Comparison of ENCODE assay signal across 9 cellular contexts in the genomic region with DNA sequence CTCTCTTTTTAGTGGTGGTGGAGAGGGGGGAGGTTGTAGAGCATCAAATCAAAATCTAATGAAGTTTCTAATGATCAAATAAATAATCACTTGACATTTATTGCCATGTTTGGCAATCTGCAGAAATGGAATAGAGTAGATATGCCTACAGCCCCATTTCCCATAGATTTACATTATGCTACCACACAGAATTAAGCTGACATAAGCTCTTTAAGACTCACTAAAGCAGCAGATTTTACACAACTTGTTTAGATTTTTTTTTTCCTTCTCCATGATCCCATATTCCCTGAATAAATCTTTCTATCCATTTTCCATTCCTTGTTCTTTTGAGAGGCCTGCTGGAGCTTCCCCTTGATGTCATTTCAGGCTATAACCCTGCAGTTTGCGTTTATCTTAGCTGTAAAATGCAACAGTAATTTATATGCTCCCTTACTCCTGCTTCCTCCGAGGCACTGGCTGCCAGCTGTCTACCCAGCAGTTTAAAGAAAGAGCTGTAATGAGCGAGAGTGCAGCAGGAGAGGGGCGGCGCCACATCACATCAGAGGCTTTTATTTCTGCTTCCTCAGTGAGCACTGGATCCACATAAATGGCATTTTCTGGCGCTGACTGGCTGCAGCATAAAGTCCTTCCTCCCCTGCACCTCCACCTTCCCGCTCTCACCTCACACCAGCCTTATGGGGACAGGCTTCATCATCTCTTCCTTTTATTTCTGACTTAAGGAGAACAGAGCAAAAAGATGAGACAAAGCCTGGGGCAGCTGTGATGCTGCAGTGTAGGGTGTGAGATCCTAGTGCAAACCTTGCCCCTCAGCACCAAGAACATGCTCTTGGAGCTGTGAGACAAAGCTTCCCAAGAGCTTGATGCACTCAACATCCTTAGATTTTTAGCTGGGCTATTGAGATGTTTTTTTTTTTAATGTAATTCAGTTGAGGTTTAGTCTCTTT.
A peak's percentile ranks its signal among the peaks of the same experiment; 100 is the strongest.
DNase-seq lines count a peak whose midpoint lies in the region; ATAC-seq, FAIRE-seq and TF ChIP-seq lines count a peak whose summit lies in the region.
"Had no signal": no experiment of that assay in that cellular context is flagged by ENCODE, and none has a peak within 500 bp of the region (broad histone marks: within the 10 kb centered on the region; RNA-seq: fewer than 3 reads in every experiment).

No MANE protein-coding gene starts in this region.

- peaks cover 2 to 15% of the 10 kb centered on the region in 2 donors for H3K27me3 Mint-ChIP-seq in natural killer cell (ENCODE audit: low read depth in 2 of 2)

- DNase-seq in Daoy (ENCODE audit: low read depth) (peak; percentile 36), NCI-H510A treated with DMSO at 0.1 percent for 48 hours (lab: John Stamatoyannopoulos, UW) (peak; percentile 45), H1 (ENCODE audit: low read depth in 1 of 2, low spot score in 2 of 2) (peak; percentile 1 to 48), neuronal stem cell (ENCODE audit: low spot score) (peak; percentile 37), natural killer cell (no peak)
- no peak for DNase-seq in stimulated activated CD4-positive, alpha-beta T cell treated with anti-CD3 and anti-CD28 coated beads, Interleukin-15, amount 100 ng/mL, for 24 hours
- DNase-seq in activated T-cell treated with anti-CD3 and anti-CD28 coated beads, Interleukin-2, amount 50 U/mL, for 1 hour, result no peak

- peak in 1 of 2 experiments; percentile 18; a peak in 1 of 4 replicates for TF ChIP-seq RAD21 in H1 (IDR thresholded peaks at IDR 0.05 in 1 of 2, conservative IDR thresholded peaks at IDR 0.05 in 1 of 2; ENCODE audit: low read depth in 2 of 2, low read length in 2 of 2)

- H2BK20ac ChIP-seq in H1 (ENCODE audit: low read length), result no peak overlapping the region

- H3K4me2 ChIP-seq in H1 (ENCODE audit: insufficient read depth in 1 of 2, low read depth in 2 of 2, low read length in 2 of 2) (peak overlapping the region; percentile 30 to 39; a peak in 2 of 4 replicates), neuronal stem cell (ENCODE audit: insufficient read depth, low read length, poor library complexity, severe bottlenecking) (peak overlapping the region; percentile 51)

- H4K91ac ChIP-seq in H1 (replicated peaks; ENCODE audit: insufficient read length, low read length) (no peak overlapping the region), neuronal stem cell (ENCODE audit: low read depth, low read length, poor library complexity) (no peak overlapping the region)

- no peak overlapping the region for H2BK5ac ChIP-seq in H1 (ENCODE audit: low read depth, low read length)
- no peak overlapping the region for H2BK5ac ChIP-seq in neuronal stem cell (ENCODE audit: low read length)

- H4K5ac ChIP-seq in H1 (ENCODE audit: insufficient read length, low read depth, low read length), result no peak overlapping the region

- intact Hi-C loops in natural killer cell (cut with micrococcal nuclease), result no loop called here

- ATAC-seq in natural killer cell (no peak), HG02852 (IDR thresholded peaks at IDR 0.05; ENCODE audit: unreplicated experiment) (no peak)
- ATAC-seq: sciatic nerve had no signal

- H2AFZ ChIP-seq in H1 (ENCODE audit: low read length), result peak overlapping the region; percentile 94
- peak overlapping the region; percentile 81 for H2AFZ ChIP-seq in neuronal stem cell (ENCODE audit: low read length)

- H4K20me1 ChIP-seq in H1 (replicated peaks in 1 of 2; ENCODE audit: control insufficient read depth in 1 of 2, insufficient read depth in 2 of 2, low read length in 2 of 2), result no peaks in the 10 kb centered on the region

- peaks cover 4 to 6% (median 6%) of the 10 kb centered on the region in 4 experiments; a peak in 6 of 7 replicates for H3K4me1 ChIP-seq in H1 (replicated peaks in 1 of 4; ENCODE audit: control insufficient read depth in 3 of 4, insufficient read depth in 4 of 4, low read length in 3 of 4)
- peaks cover 12 to 42% of the 10 kb centered on the region in 2 donors for H3K4me1 ChIP-seq in neuronal stem cell (ENCODE audit: control insufficient read depth in 2 of 2, insufficient read depth in 1 of 2, low read depth in 1 of 2, low read length in 2 of 2)

- no peak for TF ChIP-seq EP300 in H1 (IDR thresholded peaks at IDR 0.05; ENCODE audit: borderline replicate concordance in 1 of 2, low read depth in 2 of 2, low read length in 2 of 2)

- H3K23ac ChIP-seq in H1 (ENCODE audit: insufficient read length), result no peak overlapping the region
- H3K23ac ChIP-seq in neuronal stem cell (ENCODE audit: low read depth, low read length, poor library complexity), result no peak overlapping the region

- no peaks in the 10 kb centered on the region for H3K9me3 Mint-ChIP-seq in natural killer cell

- 26% methylated on average over 7 of the region's 7 CpGs; no CpG with 5 or more reads in 1 of the 2 experiments for WGBS in H1 (ENCODE audit: extremely low coverage in 1 of 2, insufficient coverage in 1 of 2, insufficient read length in 1 of 2, insufficient replicate concordance in 2 of 2, low coverage in 1 of 2, low lambda C conversion rate in 2 of 2, missing lambda C conversion rate in 1 of 2), 2 experiments
- no CpG with 5 or more reads among the region's 7 CpGs for WGBS in neuronal stem cell (ENCODE audit: extremely low coverage in 2 of 2, insufficient read length in 2 of 2, insufficient replicate concordance in 1 of 2), 2 donors

- no peaks in the 10 kb centered on the region for H3K27me3 ChIP-seq in H1 (replicated peaks in 1 of 4; ENCODE audit: control insufficient read depth in 3 of 4, extremely low read depth in 1 of 4, insufficient read depth in 3 of 4, low read length in 3 of 4)
- H3K27me3 ChIP-seq in neuronal stem cell (ENCODE audit: control insufficient read depth in 3 of 3, insufficient read depth in 3 of 3, low read depth in 1 of 3, low read length in 3 of 3), result no peaks in the 10 kb centered on the region

- no peak for TF ChIP-seq POLR2A in H1 (IDR thresholded peaks at IDR 0.05; ENCODE audit: control extremely low read depth in 1 of 2, low read depth in 2 of 2, low read length in 2 of 2)

- H3K36me3 ChIP-seq in H1 (ENCODE audit: control insufficient read depth in 2 of 4, insufficient read depth in 4 of 4, low read length in 3 of 4) (peaks cover 0 to 5% (median 0%) of the 10 kb centered on the region in 4 experiments; a peak in 2 of 8 replicates), neuronal stem cell (replicated peaks in 1 of 2; ENCODE audit: control insufficient read depth in 2 of 2, insufficient read depth in 2 of 2, low read length in 2 of 2) (no peaks in the 10 kb centered on the region)

- H3K9me3 ChIP-seq in H1 (ENCODE audit: insufficient read depth in 2 of 2, low read depth in 1 of 2, low read length in 1 of 2) (peaks cover 2 to 5% of the 10 kb centered on the region in 2 experiments; a peak in 1 of 4 replicates), neuronal stem cell (replicated peaks in 1 of 2; ENCODE audit: control insufficient read depth in 2 of 2, insufficient read depth in 1 of 2, low read depth in 1 of 2, low read length in 2 of 2) (peaks cover 0 to 5% of the 10 kb centered on the region in 2 donors)

- no peak for TF ChIP-seq CTCF in H1 (IDR thresholded peaks at IDR 0.05; ENCODE audit: control extremely low read depth in 1 of 3, insufficient read depth in 1 of 3, low read depth in 1 of 3, low read length in 3 of 3)
- no peak for TF ChIP-seq CTCF in natural killer cell (IDR thresholded peaks at IDR 0.05)

- peak; percentile 24 for FAIRE-seq in H1 (lab: Jason Lieb, UNC)

- no peak overlapping the region for H3K4ac ChIP-seq in H1 (replicated peaks; ENCODE audit: insufficient read length, low read depth, low read length)
- H3K4ac ChIP-seq in neuronal stem cell (ENCODE audit: low read length), result no peak overlapping the region

- H3K79me1 ChIP-seq in H1 (ENCODE audit: low read depth, low read length), result no peaks in the 10 kb centered on the region
- no peaks in the 10 kb centered on the region for H3K79me1 ChIP-seq in neuronal stem cell (ENCODE audit: low read depth, low read length)

- no peak overlapping the region for H3K27ac Mint-ChIP-seq in natural killer cell

- H2AK5ac ChIP-seq in H1 (ENCODE audit: low read depth, low read length) (no peak overlapping the region), neuronal stem cell (ENCODE audit: low read depth, low read length) (no peak overlapping the region)

- H3K18ac ChIP-seq in H1 (ENCODE audit: extremely low read depth, low read length), result peak overlapping the region; percentile 67; the same call in 1 of the 2 replicates
- H3K18ac ChIP-seq in neuronal stem cell (ENCODE audit: low read length), result peak overlapping the region; percentile 92

- H3K4me1 Mint-ChIP-seq in natural killer cell, result no peaks in the 10 kb centered on the region

- 0 out of 2 replicates have a peak overlapping the region, but pooled peaks have one; percentile 11 for H2BK12ac ChIP-seq in H1 (ENCODE audit: low read depth, low read length)
- H2BK12ac ChIP-seq in neuronal stem cell (ENCODE audit: low read length), result no peak overlapping the region

- H3K4me3 ChIP-seq in H1 (ENCODE audit: extremely low read depth in 1 of 4, insufficient read depth in 2 of 4, low read depth in 3 of 4, low read length in 4 of 4) (no peak overlapping the region), neuronal stem cell (ENCODE audit: low read length in 2 of 2) (peak overlapping the region in 1 of 2 donors; percentile 22)

- H4K8ac ChIP-seq in H1 (ENCODE audit: extremely low read depth, insufficient read depth, low read length), result 0 out of 2 replicates have a peak overlapping the region, but pooled peaks have one; percentile 7
- no peak overlapping the region for H4K8ac ChIP-seq in neuronal stem cell (ENCODE audit: low read depth, low read length)

- no peak overlapping the region for H3K4me3 Mint-ChIP-seq in natural killer cell

- H3K9ac ChIP-seq in H1 (replicated peaks in 1 of 4; ENCODE audit: extremely low read depth in 1 of 4, low read depth in 3 of 4, low read length in 3 of 4), result no peak overlapping the region
- H3K9ac ChIP-seq in neuronal stem cell (ENCODE audit: low read depth, low read length, poor library complexity), result no peak overlapping the region

- H3K36me3 Mint-ChIP-seq in natural killer cell, result no peaks in the 10 kb centered on the region

- H3K27ac ChIP-seq in H1 (ENCODE audit: low read depth, low read length) (no peak overlapping the region), neuronal stem cell (replicated peaks; ENCODE audit: low read length) (no peak overlapping the region)

- H3K14ac ChIP-seq in H1 (ENCODE audit: insufficient read length), result no peak overlapping the region
- H3K14ac ChIP-seq in neuronal stem cell (ENCODE audit: low read length), result no peak overlapping the region

- POLR2A ChIA-PET in H1 (lab: Charles Lee; ENCODE audit: partially characterized antibody), result no interaction called here

- no peaks in the 10 kb centered on the region for H3K79me2 ChIP-seq in H1 (ENCODE audit: control insufficient read depth in 1 of 2, insufficient read depth in 2 of 2, low read length in 2 of 2)

- H2BK120ac ChIP-seq in H1 (replicated peaks; ENCODE audit: low read depth, low read length) (no peak overlapping the region), neuronal stem cell (ENCODE audit: low read depth, low read length) (no peak overlapping the region)

- H3K23me2 ChIP-seq in H1 (ENCODE audit: low read depth, low read length), result no peaks in the 10 kb centered on the region; the same call in 1 of the 2 replicates

- no peak overlapping the region; the same call in 1 of the 2 replicates for H2BK15ac ChIP-seq in H1 (ENCODE audit: low read length)
- no peak overlapping the region for H2BK15ac ChIP-seq in neuronal stem cell (ENCODE audit: low read length)

- CTCF ChIA-PET in H1 (lab: Charles Lee; ENCODE audit: partially characterized antibody), result interaction anchor here (0.6 to 1.0 kb wide), 4 partner anchors 59 to 944 kb away, joined by 3 read pairs; no protein-coding TSS in a partner anchor

- H3K56ac ChIP-seq in H1 (replicated peaks; ENCODE audit: insufficient read length, low read depth, low read length), result no peak overlapping the region

Comparison
In these comparisons a context has a peak if more than half of its experiments do, and no peak if none do; other contexts are left out.
1. DNase-seq: peak in Daoy (single experiment), NCI-H510A treated with DMSO at 0.1 percent for 48 hours (single experiment), H1 (2 of 2) and neuronal stem cell (single experiment); none in stimulated activated CD4-positive, alpha-beta T cell treated with anti-CD3 and anti-CD28 coated beads, Interleukin-15, amount 100 ng/mL, for 24 hours (single experiment), natural killer cell (single experiment) and activated T-cell treated with anti-CD3 and anti-CD28 coated beads, Interleukin-2, amount 50 U/mL, for 1 hour (single experiment).